In the genomic region with DNA sequence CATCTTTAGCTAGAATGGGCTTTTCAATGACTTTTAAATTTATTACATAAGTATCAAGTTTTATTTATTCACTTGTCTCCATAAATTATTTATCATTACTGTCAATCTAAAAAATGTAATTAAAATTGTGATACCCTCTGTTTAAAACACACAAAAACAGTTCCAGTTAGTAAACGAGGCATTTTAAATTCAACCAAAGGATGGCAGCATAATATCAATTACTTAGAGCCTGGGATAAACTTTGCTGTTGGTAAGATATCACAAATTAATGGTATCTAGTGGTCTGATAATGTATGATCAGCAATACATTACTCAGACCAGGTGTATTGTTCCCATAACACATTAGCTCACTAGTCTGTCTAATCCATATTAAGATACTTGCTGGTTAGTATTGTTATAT, we compare ENCODE assay signal across 1 cellular context.
TF ChIP-seq lines count a peak whose summit lies in the region.

No MANE protein-coding gene starts in this region.

TF ChIP-seq in H1, 55 proteins besides CTCF, POLR2A, EP300 and RAD21:
- no peak for TF ChIP-seq KDM1A (IDR thresholded peaks at IDR 0.05; ENCODE audit: borderline replicate concordance, low read length)
- no peak for TF ChIP-seq MAFK (IDR thresholded peaks at IDR 0.05; ENCODE audit: low read depth, low read length)
- no peak for TF ChIP-seq PHF8 (conservative IDR thresholded peaks at IDR 0.05; ENCODE audit: low read depth, low read length)
- TF ChIP-seq, protein P1, sequence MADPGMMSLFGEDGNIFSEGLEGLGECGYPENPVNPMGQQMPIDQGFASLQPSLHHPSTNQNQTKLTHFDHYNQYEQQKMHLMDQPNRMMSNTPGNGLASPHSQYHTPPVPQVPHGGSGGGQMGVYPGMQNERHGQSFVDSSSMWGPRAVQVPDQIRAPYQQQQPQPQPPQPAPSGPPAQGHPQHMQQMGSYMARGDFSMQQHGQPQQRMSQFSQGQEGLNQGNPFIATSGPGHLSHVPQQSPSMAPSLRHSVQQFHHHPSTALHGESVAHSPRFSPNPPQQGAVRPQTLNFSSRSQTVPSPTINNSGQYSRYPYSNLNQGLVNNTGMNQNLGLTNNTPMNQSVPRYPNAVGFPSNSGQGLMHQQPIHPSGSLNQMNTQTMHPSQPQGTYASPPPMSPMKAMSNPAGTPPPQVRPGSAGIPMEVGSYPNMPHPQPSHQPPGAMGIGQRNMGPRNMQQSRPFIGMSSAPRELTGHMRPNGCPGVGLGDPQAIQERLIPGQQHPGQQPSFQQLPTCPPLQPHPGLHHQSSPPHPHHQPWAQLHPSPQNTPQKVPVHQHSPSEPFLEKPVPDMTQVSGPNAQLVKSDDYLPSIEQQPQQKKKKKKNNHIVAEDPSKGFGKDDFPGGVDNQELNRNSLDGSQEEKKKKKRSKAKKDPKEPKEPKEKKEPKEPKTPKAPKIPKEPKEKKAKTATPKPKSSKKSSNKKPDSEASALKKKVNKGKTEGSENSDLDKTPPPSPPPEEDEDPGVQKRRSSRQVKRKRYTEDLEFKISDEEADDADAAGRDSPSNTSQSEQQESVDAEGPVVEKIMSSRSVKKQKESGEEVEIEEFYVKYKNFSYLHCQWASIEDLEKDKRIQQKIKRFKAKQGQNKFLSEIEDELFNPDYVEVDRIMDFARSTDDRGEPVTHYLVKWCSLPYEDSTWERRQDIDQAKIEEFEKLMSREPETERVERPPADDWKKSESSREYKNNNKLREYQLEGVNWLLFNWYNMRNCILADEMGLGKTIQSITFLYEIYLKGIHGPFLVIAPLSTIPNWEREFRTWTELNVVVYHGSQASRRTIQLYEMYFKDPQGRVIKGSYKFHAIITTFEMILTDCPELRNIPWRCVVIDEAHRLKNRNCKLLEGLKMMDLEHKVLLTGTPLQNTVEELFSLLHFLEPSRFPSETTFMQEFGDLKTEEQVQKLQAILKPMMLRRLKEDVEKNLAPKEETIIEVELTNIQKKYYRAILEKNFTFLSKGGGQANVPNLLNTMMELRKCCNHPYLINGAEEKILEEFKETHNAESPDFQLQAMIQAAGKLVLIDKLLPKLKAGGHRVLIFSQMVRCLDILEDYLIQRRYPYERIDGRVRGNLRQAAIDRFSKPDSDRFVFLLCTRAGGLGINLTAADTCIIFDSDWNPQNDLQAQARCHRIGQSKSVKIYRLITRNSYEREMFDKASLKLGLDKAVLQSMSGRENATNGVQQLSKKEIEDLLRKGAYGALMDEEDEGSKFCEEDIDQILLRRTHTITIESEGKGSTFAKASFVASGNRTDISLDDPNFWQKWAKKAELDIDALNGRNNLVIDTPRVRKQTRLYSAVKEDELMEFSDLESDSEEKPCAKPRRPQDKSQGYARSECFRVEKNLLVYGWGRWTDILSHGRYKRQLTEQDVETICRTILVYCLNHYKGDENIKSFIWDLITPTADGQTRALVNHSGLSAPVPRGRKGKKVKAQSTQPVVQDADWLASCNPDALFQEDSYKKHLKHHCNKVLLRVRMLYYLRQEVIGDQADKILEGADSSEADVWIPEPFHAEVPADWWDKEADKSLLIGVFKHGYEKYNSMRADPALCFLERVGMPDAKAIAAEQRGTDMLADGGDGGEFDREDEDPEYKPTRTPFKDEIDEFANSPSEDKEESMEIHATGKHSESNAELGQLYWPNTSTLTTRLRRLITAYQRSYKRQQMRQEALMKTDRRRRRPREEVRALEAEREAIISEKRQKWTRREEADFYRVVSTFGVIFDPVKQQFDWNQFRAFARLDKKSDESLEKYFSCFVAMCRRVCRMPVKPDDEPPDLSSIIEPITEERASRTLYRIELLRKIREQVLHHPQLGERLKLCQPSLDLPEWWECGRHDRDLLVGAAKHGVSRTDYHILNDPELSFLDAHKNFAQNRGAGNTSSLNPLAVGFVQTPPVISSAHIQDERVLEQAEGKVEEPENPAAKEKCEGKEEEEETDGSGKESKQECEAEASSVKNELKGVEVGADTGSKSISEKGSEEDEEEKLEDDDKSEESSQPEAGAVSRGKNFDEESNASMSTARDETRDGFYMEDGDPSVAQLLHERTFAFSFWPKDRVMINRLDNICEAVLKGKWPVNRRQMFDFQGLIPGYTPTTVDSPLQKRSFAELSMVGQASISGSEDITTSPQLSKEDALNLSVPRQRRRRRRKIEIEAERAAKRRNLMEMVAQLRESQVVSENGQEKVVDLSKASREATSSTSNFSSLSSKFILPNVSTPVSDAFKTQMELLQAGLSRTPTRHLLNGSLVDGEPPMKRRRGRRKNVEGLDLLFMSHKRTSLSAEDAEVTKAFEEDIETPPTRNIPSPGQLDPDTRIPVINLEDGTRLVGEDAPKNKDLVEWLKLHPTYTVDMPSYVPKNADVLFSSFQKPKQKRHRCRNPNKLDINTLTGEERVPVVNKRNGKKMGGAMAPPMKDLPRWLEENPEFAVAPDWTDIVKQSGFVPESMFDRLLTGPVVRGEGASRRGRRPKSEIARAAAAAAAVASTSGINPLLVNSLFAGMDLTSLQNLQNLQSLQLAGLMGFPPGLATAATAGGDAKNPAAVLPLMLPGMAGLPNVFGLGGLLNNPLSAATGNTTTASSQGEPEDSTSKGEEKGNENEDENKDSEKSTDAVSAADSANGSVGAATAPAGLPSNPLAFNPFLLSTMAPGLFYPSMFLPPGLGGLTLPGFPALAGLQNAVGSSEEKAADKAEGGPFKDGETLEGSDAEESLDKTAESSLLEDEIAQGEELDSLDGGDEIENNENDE (IDR thresholded peaks at IDR 0.05; ENCODE audit: insufficient replicate concordance, low read length) = no peak
- TF ChIP-seq CHD1 (IDR thresholded peaks at IDR 0.05; ENCODE audit: low read depth, low read length) = no peak
- no peak for TF ChIP-seq HDAC2 (IDR thresholded peaks at IDR 0.05; ENCODE audit: borderline replicate concordance in 1 of 2, low read depth in 2 of 2, low read length in 2 of 2)
- no peak for TF ChIP-seq CHD2 (IDR thresholded peaks at IDR 0.05; ENCODE audit: low read length)
- no peak for TF ChIP-seq KDM4A (IDR thresholded peaks at IDR 0.05; ENCODE audit: low read depth, low read length, severe bottlenecking)
